In the genomic region with DNA sequence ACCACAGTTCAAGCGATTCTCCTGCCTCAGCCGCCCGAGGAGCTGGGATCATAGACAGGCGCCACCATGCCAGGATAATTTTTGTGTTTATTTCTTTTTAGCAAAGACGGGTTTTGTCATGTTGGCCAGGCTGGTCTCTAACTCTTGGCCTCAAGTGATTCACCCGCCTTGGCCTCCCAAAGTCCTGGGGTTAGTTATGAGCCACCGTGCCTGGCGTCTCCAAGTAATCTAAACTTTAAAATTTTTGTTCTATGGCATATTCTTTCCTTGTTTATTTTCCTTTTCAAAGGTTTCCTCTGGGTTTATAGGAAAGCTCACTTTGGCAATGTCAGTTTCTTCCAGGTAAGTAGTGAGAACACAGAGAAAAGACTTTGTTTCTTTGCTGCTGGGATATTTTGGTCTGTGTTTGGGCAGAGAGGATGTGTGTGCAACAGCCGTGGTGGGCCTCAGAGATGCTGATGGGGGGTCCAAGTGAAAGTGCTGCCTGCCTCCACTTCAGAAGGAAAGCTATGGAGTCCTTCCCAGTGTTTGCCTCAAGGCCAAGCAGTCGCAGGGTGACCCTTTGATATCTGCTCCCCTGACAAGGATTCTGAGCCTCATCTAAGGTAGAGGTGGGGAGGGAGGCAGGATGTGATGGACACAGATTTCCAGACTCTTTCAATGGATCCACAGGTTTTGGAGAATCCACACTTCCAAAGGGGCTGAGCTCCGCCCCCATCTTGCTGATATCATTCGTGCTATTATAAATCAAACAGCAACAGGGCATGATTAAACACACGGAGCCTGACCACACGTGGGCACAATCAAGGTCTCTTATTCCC, we compare ENCODE assay signal across 1 cellular context.
A peak's percentile ranks its signal among the peaks of the same experiment; 100 is the strongest.
TF ChIP-seq lines count a peak whose summit lies in the region.

No MANE protein-coding gene starts in this region.

TF ChIP-seq in HepG2, 621 proteins besides CTCF, POLR2A, EP300 and RAD21 (continued from another document and continues in another):
- TF ChIP-seq, protein P1, sequence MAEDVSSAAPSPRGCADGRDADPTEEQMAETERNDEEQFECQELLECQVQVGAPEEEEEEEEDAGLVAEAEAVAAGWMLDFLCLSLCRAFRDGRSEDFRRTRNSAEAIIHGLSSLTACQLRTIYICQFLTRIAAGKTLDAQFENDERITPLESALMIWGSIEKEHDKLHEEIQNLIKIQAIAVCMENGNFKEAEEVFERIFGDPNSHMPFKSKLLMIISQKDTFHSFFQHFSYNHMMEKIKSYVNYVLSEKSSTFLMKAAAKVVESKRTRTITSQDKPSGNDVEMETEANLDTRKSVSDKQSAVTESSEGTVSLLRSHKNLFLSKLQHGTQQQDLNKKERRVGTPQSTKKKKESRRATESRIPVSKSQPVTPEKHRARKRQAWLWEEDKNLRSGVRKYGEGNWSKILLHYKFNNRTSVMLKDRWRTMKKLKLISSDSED (CRISPR knock-in tag; IDR thresholded peaks at IDR 0.05) = no peak
- TF ChIP-seq TBX3 (IDR thresholded peaks at IDR 0.05; ENCODE audit: borderline replicate concordance) = no peak
- TF ChIP-seq ZNF556 (CRISPR knock-in tag; IDR thresholded peaks at IDR 0.05; ENCODE audit: borderline replicate concordance) = no peak
- TF ChIP-seq, protein P2, sequence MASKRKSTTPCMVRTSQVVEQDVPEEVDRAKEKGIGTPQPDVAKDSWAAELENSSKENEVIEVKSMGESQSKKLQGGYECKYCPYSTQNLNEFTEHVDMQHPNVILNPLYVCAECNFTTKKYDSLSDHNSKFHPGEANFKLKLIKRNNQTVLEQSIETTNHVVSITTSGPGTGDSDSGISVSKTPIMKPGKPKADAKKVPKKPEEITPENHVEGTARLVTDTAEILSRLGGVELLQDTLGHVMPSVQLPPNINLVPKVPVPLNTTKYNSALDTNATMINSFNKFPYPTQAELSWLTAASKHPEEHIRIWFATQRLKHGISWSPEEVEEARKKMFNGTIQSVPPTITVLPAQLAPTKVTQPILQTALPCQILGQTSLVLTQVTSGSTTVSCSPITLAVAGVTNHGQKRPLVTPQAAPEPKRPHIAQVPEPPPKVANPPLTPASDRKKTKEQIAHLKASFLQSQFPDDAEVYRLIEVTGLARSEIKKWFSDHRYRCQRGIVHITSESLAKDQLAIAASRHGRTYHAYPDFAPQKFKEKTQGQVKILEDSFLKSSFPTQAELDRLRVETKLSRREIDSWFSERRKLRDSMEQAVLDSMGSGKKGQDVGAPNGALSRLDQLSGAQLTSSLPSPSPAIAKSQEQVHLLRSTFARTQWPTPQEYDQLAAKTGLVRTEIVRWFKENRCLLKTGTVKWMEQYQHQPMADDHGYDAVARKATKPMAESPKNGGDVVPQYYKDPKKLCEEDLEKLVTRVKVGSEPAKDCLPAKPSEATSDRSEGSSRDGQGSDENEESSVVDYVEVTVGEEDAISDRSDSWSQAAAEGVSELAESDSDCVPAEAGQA (IDR thresholded peaks at IDR 0.05; ENCODE audit: low read depth) = no peak
- TF ChIP-seq, protein P2 (CRISPR knock-in tag; IDR thresholded peaks at IDR 0.05; ENCODE audit: borderline replicate concordance) = no peak
- no peak for TF ChIP-seq ZMAT3 (CRISPR knock-in tag; conservative IDR thresholded peaks at IDR 0.05)
- TF ChIP-seq, protein P3, sequence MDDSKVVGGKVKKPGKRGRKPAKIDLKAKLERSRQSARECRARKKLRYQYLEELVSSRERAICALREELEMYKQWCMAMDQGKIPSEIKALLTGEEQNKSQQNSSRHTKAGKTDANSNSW (CRISPR knock-in tag; IDR thresholded peaks at IDR 0.05; ENCODE audit: borderline replicate concordance) = no peak; the same call in 1 of the 2 replicates
- TF ChIP-seq ZNF530 (CRISPR knock-in tag; IDR thresholded peaks at IDR 0.05; ENCODE audit: low read depth) = no peak
- TF ChIP-seq ZNF431 (CRISPR knock-in tag; IDR thresholded peaks at IDR 0.05; ENCODE audit: borderline replicate concordance, low read depth) = no peak
- TF ChIP-seq ZNF224 (CRISPR knock-in tag; IDR thresholded peaks at IDR 0.05) = no peak
- TF ChIP-seq, protein P4, sequence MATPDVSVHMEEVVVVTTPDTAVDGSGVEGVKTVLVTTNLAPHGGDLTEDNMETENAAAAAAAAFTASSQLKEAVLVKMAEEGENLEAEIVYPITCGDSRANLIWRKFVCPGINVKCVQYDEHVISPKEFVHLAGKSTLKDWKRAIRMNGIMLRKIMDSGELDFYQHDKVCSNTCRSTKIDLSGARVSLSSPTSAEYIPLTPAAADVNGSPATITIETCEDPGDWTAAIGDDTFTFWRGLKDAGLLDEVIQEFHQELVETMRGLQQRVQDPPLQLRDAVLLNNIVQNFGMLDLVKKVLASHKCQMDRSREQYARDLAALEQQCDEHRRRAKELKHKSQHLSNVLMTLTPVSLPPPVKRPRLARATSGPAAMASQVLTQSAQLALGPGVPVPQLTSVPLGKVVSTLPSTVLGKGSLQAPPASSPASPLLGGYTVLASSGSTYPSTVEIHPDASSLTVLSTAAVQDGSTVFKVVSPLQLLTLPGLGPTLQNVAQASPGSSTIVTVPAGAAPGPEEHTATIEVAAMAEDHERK (CRISPR knock-in tag; IDR thresholded peaks at IDR 0.05; ENCODE audit: low read depth) = no peak
- TF ChIP-seq TCF7L2 (IDR thresholded peaks at IDR 0.05; ENCODE audit: low read depth, low read length) = no peak
- TF ChIP-seq TBL1XR1 (IDR thresholded peaks at IDR 0.05; ENCODE audit: borderline replicate concordance, low read length, partially characterized antibody) = no peak
- TF ChIP-seq, protein P5, sequence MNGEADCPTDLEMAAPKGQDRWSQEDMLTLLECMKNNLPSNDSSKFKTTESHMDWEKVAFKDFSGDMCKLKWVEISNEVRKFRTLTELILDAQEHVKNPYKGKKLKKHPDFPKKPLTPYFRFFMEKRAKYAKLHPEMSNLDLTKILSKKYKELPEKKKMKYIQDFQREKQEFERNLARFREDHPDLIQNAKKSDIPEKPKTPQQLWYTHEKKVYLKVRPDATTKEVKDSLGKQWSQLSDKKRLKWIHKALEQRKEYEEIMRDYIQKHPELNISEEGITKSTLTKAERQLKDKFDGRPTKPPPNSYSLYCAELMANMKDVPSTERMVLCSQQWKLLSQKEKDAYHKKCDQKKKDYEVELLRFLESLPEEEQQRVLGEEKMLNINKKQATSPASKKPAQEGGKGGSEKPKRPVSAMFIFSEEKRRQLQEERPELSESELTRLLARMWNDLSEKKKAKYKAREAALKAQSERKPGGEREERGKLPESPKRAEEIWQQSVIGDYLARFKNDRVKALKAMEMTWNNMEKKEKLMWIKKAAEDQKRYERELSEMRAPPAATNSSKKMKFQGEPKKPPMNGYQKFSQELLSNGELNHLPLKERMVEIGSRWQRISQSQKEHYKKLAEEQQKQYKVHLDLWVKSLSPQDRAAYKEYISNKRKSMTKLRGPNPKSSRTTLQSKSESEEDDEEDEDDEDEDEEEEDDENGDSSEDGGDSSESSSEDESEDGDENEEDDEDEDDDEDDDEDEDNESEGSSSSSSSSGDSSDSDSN (CRISPR knock-in tag; IDR thresholded peaks at IDR 0.05) = 0 out of 2 replicates have a peak, but pooled peaks have one; percentile 21
- TF ChIP-seq NFE2L1 (CRISPR knock-in tag; IDR thresholded peaks at IDR 0.05; ENCODE audit: borderline replicate concordance) = no peak
- TF ChIP-seq ZNF337 (CRISPR knock-in tag; IDR thresholded peaks at IDR 0.05; ENCODE audit: borderline replicate concordance, low read depth) = no peak
- TF ChIP-seq ZNF331 (CRISPR knock-in tag; IDR thresholded peaks at IDR 0.05) = no peak
- peak; percentile 67; the same call in 1 of the 2 replicates for TF ChIP-seq PITX1 (CRISPR knock-in tag; IDR thresholded peaks at IDR 0.05)
- no peak for TF ChIP-seq ZNF10 (CRISPR knock-in tag; IDR thresholded peaks at IDR 0.05; ENCODE audit: borderline replicate concordance, low read depth)
- TF ChIP-seq ZNF674 (CRISPR knock-in tag; IDR thresholded peaks at IDR 0.05; ENCODE audit: low read depth) = no peak
- no peak for TF ChIP-seq ZNF552 (CRISPR knock-in tag; IDR thresholded peaks at IDR 0.05; ENCODE audit: borderline replicate concordance)
- peak; percentile 41; the same call in 1 of the 2 replicates for TF ChIP-seq NCOA1 (CRISPR knock-in tag; IDR thresholded peaks at IDR 0.05)
- TF ChIP-seq, protein P6, sequence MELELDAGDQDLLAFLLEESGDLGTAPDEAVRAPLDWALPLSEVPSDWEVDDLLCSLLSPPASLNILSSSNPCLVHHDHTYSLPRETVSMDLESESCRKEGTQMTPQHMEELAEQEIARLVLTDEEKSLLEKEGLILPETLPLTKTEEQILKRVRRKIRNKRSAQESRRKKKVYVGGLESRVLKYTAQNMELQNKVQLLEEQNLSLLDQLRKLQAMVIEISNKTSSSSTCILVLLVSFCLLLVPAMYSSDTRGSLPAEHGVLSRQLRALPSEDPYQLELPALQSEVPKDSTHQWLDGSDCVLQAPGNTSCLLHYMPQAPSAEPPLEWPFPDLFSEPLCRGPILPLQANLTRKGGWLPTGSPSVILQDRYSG (CRISPR knock-in tag; IDR thresholded peaks at IDR 0.05) = no peak
- TF ChIP-seq, protein P7, sequence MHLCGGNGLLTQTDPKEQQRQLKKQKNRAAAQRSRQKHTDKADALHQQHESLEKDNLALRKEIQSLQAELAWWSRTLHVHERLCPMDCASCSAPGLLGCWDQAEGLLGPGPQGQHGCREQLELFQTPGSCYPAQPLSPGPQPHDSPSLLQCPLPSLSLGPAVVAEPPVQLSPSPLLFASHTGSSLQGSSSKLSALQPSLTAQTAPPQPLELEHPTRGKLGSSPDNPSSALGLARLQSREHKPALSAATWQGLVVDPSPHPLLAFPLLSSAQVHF (CRISPR knock-in tag; IDR thresholded peaks at IDR 0.05) = no peak
- TF ChIP-seq, protein P8, sequence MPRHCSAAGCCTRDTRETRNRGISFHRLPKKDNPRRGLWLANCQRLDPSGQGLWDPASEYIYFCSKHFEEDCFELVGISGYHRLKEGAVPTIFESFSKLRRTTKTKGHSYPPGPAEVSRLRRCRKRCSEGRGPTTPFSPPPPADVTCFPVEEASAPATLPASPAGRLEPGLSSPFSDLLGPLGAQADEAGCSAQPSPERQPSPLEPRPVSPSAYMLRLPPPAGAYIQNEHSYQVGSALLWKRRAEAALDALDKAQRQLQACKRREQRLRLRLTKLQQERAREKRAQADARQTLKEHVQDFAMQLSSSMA (CRISPR knock-in tag; IDR thresholded peaks at IDR 0.05) = no peak
- TF ChIP-seq ZNF143 (CRISPR knock-in tag; IDR thresholded peaks at IDR 0.05) = no peak
- TF ChIP-seq NCOR1 (IDR thresholded peaks at IDR 0.05; ENCODE audit: borderline replicate concordance, low read length) = no peak
- no peak for TF ChIP-seq SNAI1 (CRISPR knock-in tag; IDR thresholded peaks at IDR 0.05; ENCODE audit: borderline replicate concordance)
- TF ChIP-seq, protein P9, sequence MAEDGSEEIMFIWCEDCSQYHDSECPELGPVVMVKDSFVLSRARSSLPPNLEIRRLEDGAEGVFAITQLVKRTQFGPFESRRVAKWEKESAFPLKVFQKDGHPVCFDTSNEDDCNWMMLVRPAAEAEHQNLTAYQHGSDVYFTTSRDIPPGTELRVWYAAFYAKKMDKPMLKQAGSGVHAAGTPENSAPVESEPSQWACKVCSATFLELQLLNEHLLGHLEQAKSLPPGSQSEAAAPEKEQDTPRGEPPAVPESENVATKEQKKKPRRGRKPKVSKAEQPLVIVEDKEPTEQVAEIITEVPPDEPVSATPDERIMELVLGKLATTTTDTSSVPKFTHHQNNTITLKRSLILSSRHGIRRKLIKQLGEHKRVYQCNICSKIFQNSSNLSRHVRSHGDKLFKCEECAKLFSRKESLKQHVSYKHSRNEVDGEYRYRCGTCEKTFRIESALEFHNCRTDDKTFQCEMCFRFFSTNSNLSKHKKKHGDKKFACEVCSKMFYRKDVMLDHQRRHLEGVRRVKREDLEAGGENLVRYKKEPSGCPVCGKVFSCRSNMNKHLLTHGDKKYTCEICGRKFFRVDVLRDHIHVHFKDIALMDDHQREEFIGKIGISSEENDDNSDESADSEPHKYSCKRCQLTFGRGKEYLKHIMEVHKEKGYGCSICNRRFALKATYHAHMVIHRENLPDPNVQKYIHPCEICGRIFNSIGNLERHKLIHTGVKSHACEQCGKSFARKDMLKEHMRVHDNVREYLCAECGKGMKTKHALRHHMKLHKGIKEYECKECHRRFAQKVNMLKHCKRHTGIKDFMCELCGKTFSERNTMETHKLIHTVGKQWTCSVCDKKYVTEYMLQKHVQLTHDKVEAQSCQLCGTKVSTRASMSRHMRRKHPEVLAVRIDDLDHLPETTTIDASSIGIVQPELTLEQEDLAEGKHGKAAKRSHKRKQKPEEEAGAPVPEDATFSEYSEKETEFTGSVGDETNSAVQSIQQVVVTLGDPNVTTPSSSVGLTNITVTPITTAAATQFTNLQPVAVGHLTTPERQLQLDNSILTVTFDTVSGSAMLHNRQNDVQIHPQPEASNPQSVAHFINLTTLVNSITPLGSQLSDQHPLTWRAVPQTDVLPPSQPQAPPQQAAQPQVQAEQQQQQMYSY (CRISPR knock-in tag; IDR thresholded peaks at IDR 0.05) = 0 out of 2 replicates have a peak, but pooled peaks have one; percentile 6
- no peak for TF ChIP-seq ZNF777 (CRISPR knock-in tag; IDR thresholded peaks at IDR 0.05)
- no peak for TF ChIP-seq TAF1 (CRISPR knock-in tag; IDR thresholded peaks at IDR 0.05)
- TF ChIP-seq, protein P10, sequence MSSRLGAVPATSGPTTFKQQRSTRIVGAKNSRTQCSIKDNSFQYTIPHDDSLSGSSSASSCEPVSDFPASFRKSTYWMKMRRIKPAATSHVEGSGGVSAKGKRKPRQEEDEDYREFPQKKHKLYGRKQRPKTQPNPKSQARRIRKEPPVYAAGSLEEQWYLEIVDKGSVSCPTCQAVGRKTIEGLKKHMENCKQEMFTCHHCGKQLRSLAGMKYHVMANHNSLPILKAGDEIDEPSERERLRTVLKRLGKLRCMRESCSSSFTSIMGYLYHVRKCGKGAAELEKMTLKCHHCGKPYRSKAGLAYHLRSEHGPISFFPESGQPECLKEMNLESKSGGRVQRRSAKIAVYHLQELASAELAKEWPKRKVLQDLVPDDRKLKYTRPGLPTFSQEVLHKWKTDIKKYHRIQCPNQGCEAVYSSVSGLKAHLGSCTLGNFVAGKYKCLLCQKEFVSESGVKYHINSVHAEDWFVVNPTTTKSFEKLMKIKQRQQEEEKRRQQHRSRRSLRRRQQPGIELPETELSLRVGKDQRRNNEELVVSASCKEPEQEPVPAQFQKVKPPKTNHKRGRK (CRISPR knock-in tag; IDR thresholded peaks at IDR 0.05) = no peak
- TF ChIP-seq SETDB1 (CRISPR knock-in tag; IDR thresholded peaks at IDR 0.05; ENCODE audit: borderline replicate concordance) = no peak
- no peak for TF ChIP-seq NBN (conservative IDR thresholded peaks at IDR 0.05)
- TF ChIP-seq ZNF75D (CRISPR knock-in tag; IDR thresholded peaks at IDR 0.05; ENCODE audit: borderline replicate concordance) = no peak
